15 cellular contexts compared by ENCODE assay signal in the genomic region with DNA sequence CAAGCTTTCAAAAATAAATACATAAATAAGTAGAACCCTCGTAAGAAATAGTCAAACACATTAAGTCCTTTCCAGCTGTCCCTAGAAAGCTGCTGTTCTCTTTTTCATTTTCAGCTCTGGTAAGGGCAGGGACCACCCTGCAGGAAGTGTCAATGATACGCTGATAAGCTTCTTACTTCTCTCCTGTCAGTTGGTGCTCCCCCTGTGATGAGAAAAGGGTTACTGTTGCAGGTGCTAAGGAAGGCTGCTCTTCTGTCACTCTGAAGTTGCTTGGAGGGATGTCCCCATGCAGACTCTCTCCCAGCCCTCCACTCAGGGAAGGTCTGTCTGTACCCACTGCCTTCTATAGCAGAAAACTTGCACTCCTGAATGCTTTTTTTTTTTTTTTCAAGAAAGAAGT. TPM values are rescaled to one million over a fixed set of nuclear protein-coding genes. Genes with fewer than 3 reads are reported as not detected.
DNase-seq lines count a peak whose midpoint lies in the region; ATAC-seq, FAIRE-seq and TF ChIP-seq lines count a peak whose summit lies in the region.
"Had no signal": no experiment of that assay in that cellular context is flagged by ENCODE, and none has a peak within 500 bp of the region (broad histone marks: within the 10 kb centered on the region; RNA-seq: fewer than 3 reads in every experiment).

No MANE protein-coding gene starts in this region.

- ATAC-seq in K562 (peak; percentile 50), GM19328 (IDR thresholded peaks at IDR 0.05; ENCODE audit: unreplicated experiment) (no peak)

- CTCF ChIA-PET in K562 (lab: Yijun Ruan, JAX; ENCODE audit: low intra/inter-chr PET ratio), result no interaction called here

- peak; percentile 49; the same call in 1 of the 2 replicates for TF ChIP-seq POLR2A in K562 (conservative IDR thresholded peaks at IDR 0.05)
- TF ChIP-seq POLR2A in H54 (IDR thresholded peaks at IDR 0.05; ENCODE audit: low read depth, low read length), result no peak

- H3K79me2 ChIP-seq in K562 (ENCODE audit: control insufficient read depth, insufficient read depth, low read length), result peaks cover 24% of the 10 kb centered on the region
- H3K79me2 ChIP-seq in keratinocyte (ENCODE audit: control insufficient read depth, insufficient read depth, low read length), result no peaks in the 10 kb centered on the region

- H3K9me3 ChIP-seq in K562 (replicated peaks; ENCODE audit: control insufficient read depth, insufficient read depth, low read depth, low read length) (no peaks in the 10 kb centered on the region), keratinocyte (ENCODE audit: control insufficient read depth, low read depth, low read length) (no peaks in the 10 kb centered on the region), thymus (ENCODE audit: control insufficient read depth) (no peaks in the 10 kb centered on the region), MG63 (no peaks in the 10 kb centered on the region)
- H3K9me3 ChIP-seq: tibial artery had no signal

- no peaks in the 10 kb centered on the region for H3K27me3 ChIP-seq in K562 (ENCODE audit: control insufficient read depth in 2 of 2, insufficient read depth in 2 of 2, low read length in 2 of 2)
- no peaks in the 10 kb centered on the region for H3K27me3 ChIP-seq in keratinocyte (ENCODE audit: control insufficient read depth, extremely low read depth, insufficient read depth, low read length)
- no peaks in the 10 kb centered on the region for H3K27me3 ChIP-seq in thymus (ENCODE audit: control insufficient read depth, insufficient read depth)
- no peaks in the 10 kb centered on the region for H3K27me3 ChIP-seq in MG63
- H3K27me3 ChIP-seq: tibial artery had no signal

- no peaks in the 10 kb centered on the region for H3K9me1 ChIP-seq in K562 (ENCODE audit: control insufficient read depth, insufficient read depth, low read length)
- H3K9me1 ChIP-seq in keratinocyte (ENCODE audit: control insufficient read depth, extremely low read depth, insufficient read depth, low read length), result no peaks in the 10 kb centered on the region

- intact Hi-C loops in K562 (cut with micrococcal nuclease), result loop anchor here (5.0 to 10.0 kb wide), 3 partner anchors 115 to 375 kb away; no protein-coding TSS in a partner anchor

- peak in 1 of 2 experiments; percentile 13; a peak in 1 of 4 replicates for TF ChIP-seq RAD21 in K562 (CRISPR knock-in tag; conservative IDR thresholded peaks at IDR 0.05 in 1 of 2, IDR thresholded peaks at IDR 0.05 in 1 of 2)

- peak in 2 of 3 experiments; percentile 14 to 15; a peak in 1 of 6 replicates for TF ChIP-seq CTCF in K562 (IDR thresholded peaks at IDR 0.05 in 2 of 3, conservative IDR thresholded peaks at IDR 0.05 in 1 of 3; ENCODE audit: insufficient read depth in 2 of 3, low read depth in 1 of 3, low read length in 3 of 3)
- no peak for TF ChIP-seq CTCF in keratinocyte (optimal IDR thresholded peaks at IDR 0.05 in 1 of 3, IDR thresholded peaks at IDR 0.05 in 1 of 3, conservative IDR thresholded peaks at IDR 0.05 in 1 of 3; ENCODE audit: extremely low read depth in 1 of 3, insufficient read depth in 2 of 3, low read length in 3 of 3)

- WGBS in K562 (ENCODE audit: insufficient coverage, low coverage, missing lambda C conversion rate), result 13% methylated on average over 2 of the region's 2 CpGs
- WGBS in thymus, result 10% methylated on average over 2 of the region's 2 CpGs

- dilution Hi-C loops in keratinocyte (cut with MboI; ENCODE audit: extremely low pct_ligation_motif_present, low sequenced_read_pairs), result no loop called here

- H3K27ac ChIP-seq in K562 (ENCODE audit: extremely low read depth, low read depth, low read length) (peak overlapping the region; percentile 88), keratinocyte (ENCODE audit: control insufficient read depth, insufficient read depth, low read length) (no peak overlapping the region), thymus (ENCODE audit: low read depth) (peak overlapping the region; percentile 31)
- H3K27ac ChIP-seq: KMS-11, tibial artery had no signal

- DNase-seq in NCI-H1436 treated with DMSO at 0.1 percent for 48 hours (lab: John Stamatoyannopoulos, UW) (peak; percentile 1), NCI-H1436 (lab: John Stamatoyannopoulos, UW) (no peak), K562 (ENCODE audit: extremely low read depth in 1 of 4, low spot score in 3 of 4) (peak; percentile 26 to 65 (median 32)), keratinocyte (ENCODE audit: low read depth, low spot score) (no peak), H54 (ENCODE audit: insufficient read length, low spot score) (no peak), MG63 (no peak)
- DNase-seq: 8988T; activated CD4-positive, alpha-beta T cell treated with anti-CD3 and anti-CD28 coated beads for 48 hours; naive thymus-derived CD8-positive, alpha-beta T cell; tibial artery had no signal

- no TSS peak for BruUV-seq in K562 (replicated peaks; lab: Mats Ljungman, UMichigan)

- TF ChIP-seq EP300 in K562 (IDR thresholded peaks at IDR 0.05; ENCODE audit: low read length), result peak; percentile 41

- POLR2A ChIA-PET in K562 (lab: Yijun Ruan, JAX), result interaction anchor here (0.8 to 1.1 kb wide), 2 partner anchors 19 to 310 kb away, joined by 3 to 4 read pairs; no protein-coding TSS in a partner anchor

- H2AFZ ChIP-seq in K562 (ENCODE audit: low read depth, low read length), result peak overlapping the region; percentile 88; the same call in 1 of the 2 replicates
- H2AFZ ChIP-seq in keratinocyte (ENCODE audit: control insufficient read depth, low read length), result no peak overlapping the region

- H3K4me2 ChIP-seq in K562 (ENCODE audit: insufficient read depth, low read length) (peak overlapping the region; percentile 88), keratinocyte (ENCODE audit: control insufficient read depth, extremely low read depth, insufficient read depth, low read depth, low read length) (peak overlapping the region; percentile 88)

- FAIRE-seq in K562 (lab: Jason Lieb, UNC), result peak; percentile 51
- FAIRE-seq in keratinocyte (lab: Jason Lieb, UNC), result peak; percentile 64
- no peak for FAIRE-seq in H54 (lab: Jason Lieb, UNC)
- FAIRE-seq: endothelial cell of umbilical vein had no signal

- H3K9ac ChIP-seq in K562 (ENCODE audit: insufficient read depth in 1 of 2, low read depth in 2 of 2, low read length in 2 of 2), result peak overlapping the region; percentile 26 to 93; a peak in 3 of 4 replicates
- peak overlapping the region; percentile 0 for H3K9ac ChIP-seq in keratinocyte (ENCODE audit: control insufficient read depth, extremely low read depth, insufficient read depth, low read length)
- H3K9ac ChIP-seq: KMS-11 had no signal

- H4K20me1 ChIP-seq in K562 (replicated peaks; ENCODE audit: control insufficient read depth, insufficient read depth, low read length), result no peaks in the 10 kb centered on the region
- H4K20me1 ChIP-seq in keratinocyte (ENCODE audit: control insufficient read depth, extremely low read depth, insufficient read depth, low read length), result no peaks in the 10 kb centered on the region

- in situ Hi-C loops in K562 (cut with MboI), result loop anchor here (10.0 kb wide), 2 partner anchors 312 to 372 kb away; no protein-coding TSS in a partner anchor

- peaks cover 3 to 16% of the 10 kb centered on the region in 2 experiments; a peak in 3 of 5 replicates for H3K4me1 ChIP-seq in K562 (replicated peaks in 1 of 2; ENCODE audit: control insufficient read depth in 2 of 2, insufficient read depth in 2 of 2, low read length in 2 of 2)
- H3K4me1 ChIP-seq in keratinocyte (ENCODE audit: control insufficient read depth, extremely low read depth, insufficient read depth, low read length), result peaks cover 19% of the 10 kb centered on the region
- peaks cover 8% of the 10 kb centered on the region for H3K4me1 ChIP-seq in thymus (ENCODE audit: control insufficient read depth, insufficient read depth, low read length)

- H3K4me3 ChIP-seq in K562, result peak overlapping the region; percentile 55
- peak overlapping the region; percentile 55 to 89 (median 82) for H3K4me3 ChIP-seq in keratinocyte (ENCODE audit: control insufficient read depth in 2 of 3, extremely low read depth in 1 of 3, insufficient read depth in 2 of 3, low read depth in 1 of 3, low read length in 3 of 3)
- H3K4me3 ChIP-seq in thymus (ENCODE audit: low read length), result peak overlapping the region; percentile 90
- H3K4me3 ChIP-seq in MG63, result no peak overlapping the region

- H3K36me3 ChIP-seq in K562 (ENCODE audit: control insufficient read depth, insufficient read depth, low read length) (peaks cover 3% of the 10 kb centered on the region; the same call in 2 of the 3 replicates), keratinocyte (ENCODE audit: control insufficient read depth in 2 of 2, extremely low read depth in 1 of 2, insufficient read depth in 2 of 2, low read length in 2 of 2) (no peaks in the 10 kb centered on the region), thymus (ENCODE audit: control insufficient read depth, insufficient read depth) (no peaks in the 10 kb centered on the region), MG63 (no peaks in the 10 kb centered on the region)
- H3K36me3 ChIP-seq: tibial artery had no signal

RNA-seq across cellular contexts. Expression of a gene that starts 1.4 kb away (rescaled TPM):
- total RNA-seq in K562 (2011; cell fraction: chromatin; rRNA removed; ENCODE audit: low replicate concordance), result 17.0 and 20.6 TPM in 2 replicates
- total RNA-seq in K562 (2011; cell fraction: nucleolus; rRNA removed), result 12.6 and 16.5 TPM in 2 replicates
- 16.2 and 24.5 TPM in 2 replicates for total RNA-seq in K562 (2011; cell fraction: nucleoplasm; rRNA removed)
- total RNA-seq in K562 (2014; rRNA removed) (8.1 and 8.4 TPM in 2 replicates), K562 (2014; rRNA removed; fragmentation: Illumina TruSeq; extraction: Trizol) (6.1 and 8.0 TPM in 2 replicates), K562 (2015; rRNA removed; fragmentation: Illumina TruSeq; extraction: Trizol) (2.7 and 3.1 TPM in 2 replicates), K562 (2021) (8.6 and 9.1 TPM in 2 replicates)
- polyA plus RNA-seq in K562 (2011; rRNA removed) (3.7 and 8.9 TPM in 2 replicates), K562 (2014; fragmentation: Illumina TruSeq; extraction: Trizol) (6.1 and 6.3 TPM in 2 replicates), K562 (2014; fragmentation: Nextera tagmentation; extraction: Ambion mirVana) (1 to 10 TPM; 2.3 to 5.0 TPM), K562 (2014; rRNA removed) (8.9 and 12.1 TPM in 2 replicates), keratinocyte (2.9 to 10.8 TPM (median 6.3 TPM) in 3 replicates), thymus (3.3 TPM)
- 2.1 and 6.4 TPM in 2 replicates for polyA plus RNA-seq in K562 (2011; cell fraction: cytosol; rRNA removed)
- polyA plus RNA-seq in K562 (2011; cell fraction: nucleus; rRNA removed), result 6.6 and 21.0 TPM in 2 replicates
- polyA plus RNA-seq in K562 (2012), result 14.9 and 17.5 TPM in 2 replicates
- polyA minus RNA-seq in K562 (2011; rRNA and poly(A)+ RNA removed), result 1.8 and 5.2 TPM in 2 replicates
- 2.7 and 6.7 TPM in 2 replicates for polyA minus RNA-seq in K562 (2011; cell fraction: cytosol; rRNA and poly(A)+ RNA removed)
- polyA minus RNA-seq in K562 (2011; cell fraction: nucleus; rRNA and poly(A)+ RNA removed), result 8.3 and 11.2 TPM in 2 replicates
- 0.50 TPM for polyA plus RNA-seq in keratinocyte (2011; ENCODE audit: low read depth)
- polyA plus RNA-seq in keratinocyte (2011; cell fraction: cytosol; rRNA removed), result 5.6 and 7.3 TPM in 2 replicates
- polyA plus RNA-seq in keratinocyte (2011; cell fraction: nucleus; rRNA removed), result 20.1 and 32.2 TPM in 2 replicates
- 0.68 and 5.8 TPM in 2 replicates for polyA plus RNA-seq in keratinocyte (2012; ENCODE audit: low replicate concordance)
- polyA minus RNA-seq in keratinocyte, result 0.59 to 2.2 TPM (median 1.0 TPM) in 3 replicates
- 1.9 TPM for polyA minus RNA-seq in keratinocyte (2011; cell fraction: cytosol; rRNA and poly(A)+ RNA removed)
- polyA minus RNA-seq in keratinocyte (2011; cell fraction: nucleus; rRNA and poly(A)+ RNA removed), result 5.5 and 5.7 TPM in 2 replicates
- not detected in 2 replicates for total RNA-seq in MG63 (2014; rRNA removed; shearing (Covaris generic); ENCODE audit: low replicate concordance)
- total RNA-seq: naive thymus-derived CD8-positive, alpha-beta T cell had no signal
- polyA plus RNA-seq: naive thymus-derived CD8-positive, alpha-beta T cell had no signal

RNA-seq across cellular contexts. Expression of a gene that starts 38.6 kb away (rescaled TPM):
- not detected in 2 replicates for total RNA-seq in K562 (2011; cell fraction: chromatin; rRNA removed; ENCODE audit: low replicate concordance)
- total RNA-seq in K562 (2011; cell fraction: nucleolus; rRNA removed), result not detected in 2 replicates
- total RNA-seq in K562 (2011; cell fraction: nucleoplasm; rRNA removed), result not detected in 2 replicates
- total RNA-seq in K562 (2014; rRNA removed) (not detected in 2 replicates), K562 (2014; rRNA removed; fragmentation: Illumina TruSeq; extraction: Trizol) (not detected in 2 replicates), K562 (2015; rRNA removed; fragmentation: Illumina TruSeq; extraction: Trizol) (not detected in 2 replicates), K562 (2021) (not detected in 2 replicates)
- polyA plus RNA-seq in K562 (2011; rRNA removed) (not detected in 2 replicates), K562 (2014; fragmentation: Illumina TruSeq; extraction: Trizol) (not detected in 2 replicates), K562 (2014; fragmentation: Nextera tagmentation; extraction: Ambion mirVana) (not detected), K562 (2014; rRNA removed) (not detected in 2 replicates), keratinocyte (0.39 to 1.5 TPM (median 0.76 TPM) in 3 replicates), thymus (1.9 TPM)
- not detected in 2 replicates for polyA plus RNA-seq in K562 (2011; cell fraction: cytosol; rRNA removed)
- not detected in 2 replicates for polyA plus RNA-seq in K562 (2011; cell fraction: nucleus; rRNA removed)
- polyA plus RNA-seq in K562 (2012), result not detected in 2 replicates
- not detected in 2 replicates for polyA minus RNA-seq in K562 (2011; rRNA and poly(A)+ RNA removed)
- polyA minus RNA-seq in K562 (2011; cell fraction: cytosol; rRNA and poly(A)+ RNA removed), result not detected in 2 replicates
- polyA minus RNA-seq in K562 (2011; cell fraction: nucleus; rRNA and poly(A)+ RNA removed), result not detected in 2 replicates
- not detected for polyA plus RNA-seq in keratinocyte (2011; ENCODE audit: low read depth)
- 0.40 and 0.78 TPM in 2 replicates for polyA plus RNA-seq in keratinocyte (2011; cell fraction: cytosol; rRNA removed)
- 1.1 and 1.6 TPM in 2 replicates for polyA plus RNA-seq in keratinocyte (2011; cell fraction: nucleus; rRNA removed)
- 2.1 TPM in 1 of 2 replicates, not detected in the other for polyA plus RNA-seq in keratinocyte (2012; ENCODE audit: low replicate concordance)
- polyA minus RNA-seq in keratinocyte, result 0.10 to 0.13 TPM in 2 of 3 replicates, not detected in the other
- not detected for polyA minus RNA-seq in keratinocyte (2011; cell fraction: cytosol; rRNA and poly(A)+ RNA removed)
- polyA minus RNA-seq in keratinocyte (2011; cell fraction: nucleus; rRNA and poly(A)+ RNA removed), result 0.42 and 0.78 TPM in 2 replicates
- total RNA-seq in MG63 (2014; rRNA removed; shearing (Covaris generic); ENCODE audit: low replicate concordance), result 0.23 TPM in 1 of 2 replicates, not detected in the other
- total RNA-seq: activated T-helper 1 cell treated with anti-CD3 and anti-CD28 coated beads, Interleukin-12 subunit alpha, Interleukin-12 subunit beta, Interleukin-2, Interleukin-4 antibody, amounts not matched to agents 30 ng/mL and 10 ng/mL and 1 ng/mL, durations not matched to agents 14 hours and 24 hours and 36 hours; naive thymus-derived CD8-positive, alpha-beta T cell had no signal
- polyA plus RNA-seq: naive thymus-derived CD8-positive, alpha-beta T cell had no signal

RNA-seq across cellular contexts. Expression of a gene that starts 49.1 kb away (rescaled TPM):
- not detected in 2 replicates for total RNA-seq in K562 (2011; cell fraction: chromatin; rRNA removed; ENCODE audit: low replicate concordance)
- not detected in 2 replicates for total RNA-seq in K562 (2011; cell fraction: nucleolus; rRNA removed)
- 0.66 TPM in 1 of 2 replicates, not detected in the other for total RNA-seq in K562 (2011; cell fraction: nucleoplasm; rRNA removed)
- 0.37 TPM in 1 of 2 replicates, not detected in the other for total RNA-seq in K562 (2014; rRNA removed)
- total RNA-seq in K562 (2014; rRNA removed; fragmentation: Illumina TruSeq; extraction: Trizol), result 0.29 TPM in 1 of 2 replicates, not detected in the other
- total RNA-seq in K562 (2015; rRNA removed; fragmentation: Illumina TruSeq; extraction: Trizol), result 0.22 TPM in 1 of 2 replicates, not detected in the other
- not detected in 2 replicates for total RNA-seq in K562 (2021)
- 0.15 and 0.38 TPM in 2 replicates for polyA plus RNA-seq in K562 (2011; rRNA removed)
- polyA plus RNA-seq in K562 (2011; cell fraction: cytosol; rRNA removed), result 0.12 and 0.57 TPM in 2 replicates
- not detected in 2 replicates for polyA plus RNA-seq in K562 (2011; cell fraction: nucleus; rRNA removed)
- 0.35 and 0.50 TPM in 2 replicates for polyA plus RNA-seq in K562 (2012)
- 0.28 TPM in 1 of 2 replicates, not detected in the other for polyA plus RNA-seq in K562 (2014; fragmentation: Illumina TruSeq; extraction: Trizol)
- under 1 TPM; 0.17 to 0.55 TPM for polyA plus RNA-seq in K562 (2014; fragmentation: Nextera tagmentation; extraction: Ambion mirVana)
- not detected in 2 replicates for polyA plus RNA-seq in K562 (2014; rRNA removed)
- polyA minus RNA-seq in K562 (2011; rRNA and poly(A)+ RNA removed), result not detected in 2 replicates
- not detected in 2 replicates for polyA minus RNA-seq in K562 (2011; cell fraction: cytosol; rRNA and poly(A)+ RNA removed)
- polyA minus RNA-seq in K562 (2011; cell fraction: nucleus; rRNA and poly(A)+ RNA removed), result not detected in 2 replicates
- 0.42 to 1.0 TPM (median 0.68 TPM) in 3 replicates for polyA plus RNA-seq in keratinocyte
- not detected for polyA plus RNA-seq in keratinocyte (2011; ENCODE audit: low read depth)
- polyA plus RNA-seq in keratinocyte (2011; cell fraction: cytosol; rRNA removed), result 0.57 and 0.91 TPM in 2 replicates
- 2.4 and 2.8 TPM in 2 replicates for polyA plus RNA-seq in keratinocyte (2011; cell fraction: nucleus; rRNA removed)
- polyA plus RNA-seq in keratinocyte (2012; ENCODE audit: low replicate concordance), result not detected in 2 replicates
- polyA minus RNA-seq in keratinocyte, result 0.32 to 0.46 TPM in 2 of 3 replicates, not detected in the other
- not detected for polyA minus RNA-seq in keratinocyte (2011; cell fraction: cytosol; rRNA and poly(A)+ RNA removed)
- 1.9 TPM in 1 of 2 replicates, not detected in the other for polyA minus RNA-seq in keratinocyte (2011; cell fraction: nucleus; rRNA and poly(A)+ RNA removed)
- 3.7 TPM for polyA plus RNA-seq in thymus
- total RNA-seq in MG63 (2014; rRNA removed; shearing (Covaris generic); ENCODE audit: low replicate concordance), result not detected in 2 replicates
- total RNA-seq: activated T-helper 1 cell treated with anti-CD3 and anti-CD28 coated beads, Interleukin-12 subunit alpha, Interleukin-12 subunit beta, Interleukin-2, Interleukin-4 antibody, amounts not matched to agents 30 ng/mL and 10 ng/mL and 1 ng/mL, durations not matched to agents 14 hours and 24 hours and 36 hours; endothelial cell of umbilical vein; naive thymus-derived CD8-positive, alpha-beta T cell had no signal
- polyA plus RNA-seq: endothelial cell of umbilical vein had no signal

RNA-seq across cellular contexts. Expression of a gene that starts 55.2 kb away (rescaled TPM):
- not detected in 2 replicates for total RNA-seq in K562 (2011; cell fraction: chromatin; rRNA removed; ENCODE audit: low replicate concordance)
- total RNA-seq in K562 (2011; cell fraction: nucleolus; rRNA removed), result not detected in 2 replicates
- not detected in 2 replicates for total RNA-seq in K562 (2011; cell fraction: nucleoplasm; rRNA removed)
- total RNA-seq in K562 (2014; rRNA removed) (not detected in 2 replicates), K562 (2014; rRNA removed; fragmentation: Illumina TruSeq; extraction: Trizol) (not detected in 2 replicates), K562 (2015; rRNA removed; fragmentation: Illumina TruSeq; extraction: Trizol) (not detected in 2 replicates), K562 (2021) (not detected in 2 replicates)
- polyA plus RNA-seq in K562 (2011; rRNA removed) (not detected in 2 replicates), K562 (2014; fragmentation: Illumina TruSeq; extraction: Trizol) (not detected in 2 replicates), K562 (2014; fragmentation: Nextera tagmentation; extraction: Ambion mirVana) (under 1 TPM in 1 of 2 experiments, not detected in 1; 0.11 TPM), K562 (2014; rRNA removed) (not detected in 2 replicates), keratinocyte (0.16 TPM in 1 of 3 replicates, not detected in the others), thymus (0.14 TPM)
- polyA plus RNA-seq in K562 (2011; cell fraction: cytosol; rRNA removed), result not detected in 2 replicates
- polyA plus RNA-seq in K562 (2011; cell fraction: nucleus; rRNA removed), result not detected in 2 replicates
- polyA plus RNA-seq in K562 (2012), result not detected in 2 replicates
- polyA minus RNA-seq in K562 (2011; rRNA and poly(A)+ RNA removed), result not detected in 2 replicates
- polyA minus RNA-seq in K562 (2011; cell fraction: cytosol; rRNA and poly(A)+ RNA removed), result not detected in 2 replicates
- not detected in 2 replicates for polyA minus RNA-seq in K562 (2011; cell fraction: nucleus; rRNA and poly(A)+ RNA removed)
- polyA plus RNA-seq in keratinocyte (2011; ENCODE audit: low read depth), result not detected
- 0.16 TPM in 1 of 2 replicates, not detected in the other for polyA plus RNA-seq in keratinocyte (2011; cell fraction: cytosol; rRNA removed)
- polyA plus RNA-seq in keratinocyte (2011; cell fraction: nucleus; rRNA removed), result not detected in 2 replicates
- polyA plus RNA-seq in keratinocyte (2012; ENCODE audit: low replicate concordance), result not detected in 2 replicates
- polyA minus RNA-seq in keratinocyte, result not detected in 3 replicates
- not detected for polyA minus RNA-seq in keratinocyte (2011; cell fraction: cytosol; rRNA and poly(A)+ RNA removed)
- not detected in 2 replicates for polyA minus RNA-seq in keratinocyte (2011; cell fraction: nucleus; rRNA and poly(A)+ RNA removed)
- 1.1 TPM in 1 of 2 replicates, not detected in the other for total RNA-seq in MG63 (2014; rRNA removed; shearing (Covaris generic); ENCODE audit: low replicate concordance)
- total RNA-seq: activated T-helper 1 cell treated with anti-CD3 and anti-CD28 coated beads, Interleukin-12 subunit alpha, Interleukin-12 subunit beta, Interleukin-2, Interleukin-4 antibody, amounts not matched to agents 30 ng/mL and 10 ng/mL and 1 ng/mL, durations not matched to agents 14 hours and 24 hours and 36 hours; endothelial cell of umbilical vein; naive thymus-derived CD8-positive, alpha-beta T cell had no signal
- polyA plus RNA-seq: endothelial cell of umbilical vein; naive thymus-derived CD8-positive, alpha-beta T cell had no signal

Comparison
In these comparisons a context has a peak if more than half of its experiments do, and no peak if none do; other contexts are left out.
1. DNase-seq: peak in NCI-H1436 treated with DMSO at 0.1 percent for 48 hours (single experiment) and K562 (4 of 4); none in NCI-H1436 (single experiment), keratinocyte (single experiment), H54 (single experiment) and MG63 (single experiment).
2. CTCF ChIP-seq: peak in K562 (2 of 3); none in keratinocyte (0 of 3).